In the genomic region with DNA sequence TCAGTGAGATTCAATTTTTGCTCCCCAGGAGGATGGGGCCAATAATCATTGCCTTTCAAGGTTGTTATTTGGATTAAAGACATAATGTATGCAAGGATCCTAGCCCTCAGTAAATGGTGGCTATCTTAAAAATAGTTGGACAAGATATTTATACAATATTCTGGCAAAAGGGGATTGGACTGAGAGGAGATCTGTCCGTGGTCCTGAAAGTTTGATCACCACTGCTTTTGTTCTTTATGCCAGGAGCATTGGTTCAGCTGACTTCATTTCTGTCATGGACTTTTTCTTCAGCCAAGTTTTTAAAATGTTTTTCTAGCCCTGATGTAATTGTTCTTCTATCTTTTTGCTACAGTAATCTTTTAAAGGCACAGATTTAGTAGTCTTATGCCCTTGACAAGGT, we compare ENCODE assay signal across 10 cellular contexts.
DNase-seq lines count a peak whose midpoint lies in the region; FAIRE-seq and TF ChIP-seq lines count a peak whose summit lies in the region.
"Had no signal": no experiment of that assay in that cellular context is flagged by ENCODE, and none has a peak within 500 bp of the region (broad histone marks: within the 10 kb centered on the region; RNA-seq: fewer than 3 reads in every experiment).

No MANE protein-coding gene starts in this region.

- H3K36me3 ChIP-seq in astrocyte (ENCODE audit: insufficient read depth, low read length) (no peaks in the 10 kb centered on the region), transverse colon (no peaks in the 10 kb centered on the region)
- H3K36me3 ChIP-seq: tibial nerve had no signal

- no peaks in the 10 kb centered on the region for H3K36me3 Mint-ChIP-seq in astrocyte (ENCODE audit: low read depth, unreplicated experiment)

- no peak overlapping the region for H3K4me3 ChIP-seq in astrocyte (ENCODE audit: insufficient read depth, low read depth, low read length)
- no peak overlapping the region for H3K4me3 ChIP-seq in transverse colon
- H3K4me3 ChIP-seq: mucosa of descending colon, tibial nerve had no signal

- no peaks in the 10 kb centered on the region for H3K4me1 Mint-ChIP-seq in astrocyte (ENCODE audit: low read depth, unreplicated experiment)

- peaks cover 38% of the 10 kb centered on the region for H3K27me3 Mint-ChIP-seq in astrocyte (ENCODE audit: low read depth, unreplicated experiment)

- H3K79me2 ChIP-seq in astrocyte (ENCODE audit: insufficient read depth, low read length) = no peaks in the 10 kb centered on the region

- H3K4me1 ChIP-seq in astrocyte (ENCODE audit: insufficient read depth, low read length) (no peaks in the 10 kb centered on the region), transverse colon (no peaks in the 10 kb centered on the region)
- H3K4me1 ChIP-seq: tibial nerve had no signal

- no peak for TF ChIP-seq POLR2A in transverse colon (IDR thresholded peaks at IDR 0.05)

- 0 to 14% methylated on average over 1 of the region's 1 CpG for WGBS in transverse colon (ENCODE audit: low coverage in 1 of 2), 2 donors

- H3K4me2 ChIP-seq in astrocyte (ENCODE audit: low read length) = no peak overlapping the region

- in situ Hi-C loops in transverse colon (cut with MboI; ENCODE audit: low pct_ligation_motif_present in 1 of 4, low pct_unique_long_range_greater_than_20kb in 1 of 4, low sequenced_read_pairs in 3 of 4) = no loop called here

- no peaks in the 10 kb centered on the region for H3K9me3 Mint-ChIP-seq in astrocyte (ENCODE audit: unreplicated experiment)

- no peak for TF ChIP-seq EP300 in transverse colon (IDR thresholded peaks at IDR 0.05; ENCODE audit: low read depth)

- H3K27me3 ChIP-seq in astrocyte (ENCODE audit: insufficient read depth, low read length) = no peaks in the 10 kb centered on the region
- H3K27me3 ChIP-seq in transverse colon = no peaks in the 10 kb centered on the region
- H3K27me3 ChIP-seq: tibial nerve had no signal

- H3K4me3 Mint-ChIP-seq in astrocyte (ENCODE audit: unreplicated experiment) = no peak overlapping the region

- H2AFZ ChIP-seq in astrocyte (ENCODE audit: low read depth, low read length) = no peak overlapping the region

- TF ChIP-seq CTCF in astrocyte (IDR thresholded peaks at IDR 0.05; ENCODE audit: insufficient read depth, low read depth, low read length) (no peak), transverse colon (IDR thresholded peaks at IDR 0.05) (no peak)

- H4K20me1 ChIP-seq in astrocyte (ENCODE audit: insufficient read depth, low read length) = no peaks in the 10 kb centered on the region

- intact Hi-C loops in transverse colon (cut with DNase I; ENCODE audit: low total_unique reads) = no loop called here

- H3K9ac ChIP-seq in astrocyte (ENCODE audit: low read length) = no peak overlapping the region

- no peak overlapping the region for H3K27ac Mint-ChIP-seq in astrocyte (ENCODE audit: unreplicated experiment)

- H3K27ac ChIP-seq in astrocyte (ENCODE audit: low read depth, low read length) = no peak overlapping the region
- H3K27ac ChIP-seq in transverse colon = no peak overlapping the region
- H3K27ac ChIP-seq: tibial nerve had no signal

- H3K9me3 ChIP-seq in astrocyte (ENCODE audit: insufficient read depth, low read depth, low read length) = peaks cover 3% of the 10 kb centered on the region
- no peaks in the 10 kb centered on the region for H3K9me3 ChIP-seq in transverse colon
- H3K9me3 ChIP-seq: mucosa of descending colon, tibial nerve had no signal

- no peak for FAIRE-seq in HTR-8/SVneo (lab: Jason Lieb, UNC)
- no peak for FAIRE-seq in astrocyte (lab: Jason Lieb, UNC)

- peak; percentile 23 for DNase-seq in EL
- DNase-seq in HTR-8/SVneo (ENCODE audit: insufficient read length, low spot score) = peak; percentile 17
- DNase-seq in astrocyte (ENCODE audit: low read depth) = peak; percentile 14
- peak; percentile 28 for DNase-seq in iris pigment epithelial cell (ENCODE audit: low read depth)
- DNase-seq in Ammon's horn (ENCODE audit: low spot score) = no peak
- DNase-seq in NK-92 (lab: John Stamatoyannopoulos, UW; ENCODE audit: unreplicated experiment) = no peak
- no peak for DNase-seq in GOT3 (lab: John Stamatoyannopoulos, UW)
- DNase-seq in transverse colon = no peak

Comparison
In these comparisons a context has a peak if more than half of its experiments do, and no peak if none do; other contexts are left out.
1. DNase-seq: peak in EL (single experiment), HTR-8/SVneo (single experiment), astrocyte (single experiment) and iris pigment epithelial cell (single experiment); none in Ammon's horn (single experiment), NK-92 (single experiment), GOT3 (single experiment) and transverse colon (single experiment).